ENCODE assay signal across 8 cellular contexts in the genomic region with DNA sequence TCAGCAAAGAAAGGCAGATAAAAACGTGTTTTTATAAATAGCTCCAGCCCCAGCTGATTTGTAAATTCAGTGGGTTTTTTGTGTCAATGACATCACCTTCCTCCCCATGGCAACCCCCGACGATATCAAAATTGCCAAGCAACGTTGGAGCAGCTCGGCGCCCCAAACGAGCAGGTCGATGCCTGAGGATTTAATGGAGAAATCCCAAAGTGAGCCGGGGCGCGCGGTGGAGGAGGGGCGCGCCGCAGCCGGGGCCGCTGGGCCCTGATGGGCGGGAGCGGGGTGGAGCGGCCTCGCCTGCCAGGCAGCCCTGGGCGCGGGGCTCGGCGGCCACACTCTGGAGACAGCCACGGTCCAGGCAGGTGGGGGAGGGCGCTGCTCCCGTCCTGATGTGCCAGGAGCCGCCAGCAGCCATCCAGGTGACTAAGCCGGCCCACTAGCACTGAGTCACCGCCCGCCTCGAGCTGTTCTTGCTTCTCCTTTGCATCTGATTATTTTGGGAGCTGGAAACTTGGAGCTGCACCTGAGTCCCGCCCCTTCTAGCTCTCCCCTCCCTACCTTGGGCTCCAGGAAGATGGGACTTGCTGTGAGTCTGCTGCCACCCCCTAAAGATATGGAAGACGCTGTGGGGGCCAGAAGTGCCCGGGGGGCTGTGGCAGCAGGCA. TPM values are rescaled to one million over a fixed set of nuclear protein-coding genes. Genes with fewer than 3 reads are reported as not detected.
A peak's percentile ranks its signal among the peaks of the same experiment; 100 is the strongest.
DNase-seq lines count a peak whose midpoint lies in the region; ATAC-seq and TF ChIP-seq lines count a peak whose summit lies in the region.

A gene (plus strand): TSS at position 137 of the 665 bp plus-strand sequence. CDS start 25,723 bp downstream, outside the sequence.

- H3K27ac ChIP-seq in angular gyrus (ENCODE audit: low read depth, low read length) (peak within 1 kb of the TSS; percentile 72), hepatocyte (peak within 1 kb of the TSS; percentile 45)

- H3K27me3 ChIP-seq in hepatocyte: no peaks in the 10 kb centered on the region

- peak within 1 kb of the TSS; percentile 96 for H3K4me2 ChIP-seq in hepatocyte

- H3K36me3 ChIP-seq in hepatocyte (replicated peaks; ENCODE audit: insufficient read depth, low read depth): no peaks in the 10 kb centered on the region

- TF ChIP-seq CTCF in hepatocyte (IDR thresholded peaks at IDR 0.05; ENCODE audit: poor library complexity) (no peak), retinal pigment epithelial cell (conservative IDR thresholded peaks at IDR 0.05; ENCODE audit: low read depth, low read length) (no peak)

- H3K79me2 ChIP-seq in hepatocyte: no peaks in the 10 kb centered on the region

- H3K9me3 ChIP-seq in hepatocyte (ENCODE audit: low read depth): no peaks in the 10 kb centered on the region

- H3K9me2 ChIP-seq in hepatocyte (replicated peaks; ENCODE audit: insufficient read depth): no peaks in the 10 kb centered on the region

- H3K4me3 ChIP-seq in hepatocyte (peak within 1 kb of the TSS; percentile 61), retinal pigment epithelial cell (ENCODE audit: low read length) (peak within 1 kb of the TSS; percentile 37)

- H4K20me1 ChIP-seq in hepatocyte (ENCODE audit: insufficient read depth, poor library complexity, severe bottlenecking): no peaks in the 10 kb centered on the region

- H2AFZ ChIP-seq in hepatocyte: peak within 1 kb of the TSS; percentile 89

- H3K4me1 ChIP-seq in hepatocyte (ENCODE audit: insufficient read depth): peaks cover 6% of the 10 kb centered on the region

- ATAC-seq in HG03097 (IDR thresholded peaks at IDR 0.05; ENCODE audit: low FRiP score, unreplicated experiment) (no peak), HG02610 (IDR thresholded peaks at IDR 0.05; ENCODE audit: unreplicated experiment) (no peak)

- WGBS in hepatocyte (ENCODE audit: low lambda C conversion rate, missing lambda C conversion rate): 5% methylated on average over 25 of the region's 36 CpGs

- DNase-seq in activated T-cell treated with anti-CD3 and anti-CD28 coated beads for 24 hours (ENCODE audit: low read depth) (peak; percentile 20), activated T-cell treated with anti-CD3 and anti-CD28 coated beads for 4 hours (no peak), NCI-H526 (lab: John Stamatoyannopoulos, UW) (peak; percentile 66 to 90), hepatocyte (ENCODE audit: low spot score) (peak; percentile 89), retinal pigment epithelial cell (ENCODE audit: low read depth) (no peak)

RNA-seq across cellular contexts. Expression of the gene that starts here (rescaled TPM):
- total RNA-seq in hepatocyte: 2.6 and 6.1 TPM in 2 replicates
- 2.7 and 8.2 TPM in 2 replicates for polyA plus RNA-seq in hepatocyte

Comparison
In these comparisons a context has a peak if more than half of its experiments do, and no peak if none do; other contexts are left out.
1. DNase-seq: peak in activated T-cell treated with anti-CD3 and anti-CD28 coated beads for 24 hours (single experiment), NCI-H526 (2 of 2) and hepatocyte (single experiment); none in activated T-cell treated with anti-CD3 and anti-CD28 coated beads for 4 hours (single experiment) and retinal pigment epithelial cell (single experiment).